In the genomic region with DNA sequence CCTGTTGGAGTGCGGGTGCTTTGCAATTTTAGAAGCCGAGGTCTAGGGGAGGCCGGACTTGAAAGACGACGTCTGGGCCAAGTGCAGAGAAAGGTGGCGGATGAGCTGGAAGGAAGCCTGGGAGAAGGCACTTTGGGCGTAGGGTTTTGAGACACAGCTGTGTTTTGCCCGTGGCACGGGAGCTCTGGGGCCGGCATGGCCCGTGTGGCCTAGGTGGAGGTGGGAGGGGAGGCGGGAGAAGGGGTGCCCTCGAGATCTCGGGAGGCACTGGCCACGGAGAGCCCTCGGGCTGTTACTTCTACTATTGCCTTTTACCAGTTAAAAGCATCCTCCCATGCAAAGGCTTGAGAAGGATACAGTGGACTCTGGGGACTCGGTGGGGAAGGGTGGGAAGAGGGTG, we compare ENCODE assay signal across 24 cellular contexts.
DNase-seq lines count a peak whose midpoint lies in the region; ATAC-seq, FAIRE-seq and TF ChIP-seq lines count a peak whose summit lies in the region.
"Had no signal": no experiment of that assay in that cellular context is flagged by ENCODE, and none has a peak within 500 bp of the region (broad histone marks: within the 10 kb centered on the region; RNA-seq: fewer than 3 reads in every experiment).

No MANE protein-coding gene starts in this region.

- H3K27me3 ChIP-seq in right cardiac atrium (ENCODE audit: control insufficient read depth, insufficient read depth) = no peaks in the 10 kb centered on the region
- H3K27me3 ChIP-seq in astrocyte (ENCODE audit: insufficient read depth, low read length) = no peaks in the 10 kb centered on the region
- H3K27me3 ChIP-seq in spleen (replicated peaks in 1 of 7) = peaks cover 0 to 54% (median 0%) of the 10 kb centered on the region in 7 donors
- H3K27me3 ChIP-seq: colonic mucosa, pancreas, vagina had no signal

- H3K27ac Mint-ChIP-seq in astrocyte (ENCODE audit: unreplicated experiment) (peak overlapping the region; percentile 98), nephron progenitor cell (no peak overlapping the region)
- no peak overlapping the region for H3K27ac Mint-ChIP-seq in activated CD4-positive, alpha-beta T cell treated with anti-CD3 and anti-CD28 coated beads, Interleukin-2, amount 10 ng/mL, durations not matched to agents 7 days and 5 days
- H3K27ac Mint-ChIP-seq: activated B cell treated with CpG ODN at 0.5 μM for 24 hours; activated naive CD4-positive, alpha-beta T cell treated with anti-CD3 and anti-CD28 coated beads, Interleukin-2, amount 50 U/mL, for 24 hours; activated T-cell treated with anti-CD3 and anti-CD28 coated beads, Interleukin-2, amount 50 U/mL, for 24 hours had no signal

- H3K4me3 ChIP-seq in right cardiac atrium (ENCODE audit: low read length) = no peak overlapping the region
- H3K4me3 ChIP-seq in astrocyte (ENCODE audit: insufficient read depth, low read depth, low read length) = peak overlapping the region; percentile 54
- H3K4me3 ChIP-seq in spleen = no peak overlapping the region
- H3K4me3 ChIP-seq: colonic mucosa, vagina had no signal

- peak overlapping the region; percentile 84 for H3K9ac ChIP-seq in astrocyte (ENCODE audit: low read length)

- TF ChIP-seq CTCF in astrocyte (IDR thresholded peaks at IDR 0.05; ENCODE audit: insufficient read depth, low read depth, low read length) (no peak), nephron progenitor cell (IDR thresholded peaks at IDR 0.05) (no peak), spleen (IDR thresholded peaks at IDR 0.05 in 8 of 11, conservative IDR thresholded peaks at IDR 0.05 in 3 of 11) (no peak)

- peak overlapping the region; percentile 88 for H3K4me2 ChIP-seq in astrocyte (ENCODE audit: low read length)

- 80% methylated on average over 17 of the region's 17 CpGs for WGBS in right cardiac atrium
- WGBS in spleen, 5 donors = 70 to 86% (median 77%) methylated on average over 17 of the region's 17 CpGs

- intact Hi-C loops in Right ventricle myocardium superior (cut with DNase I) = no loop called here
- intact Hi-C loops in right cardiac atrium (cut with DNase I) = no loop called here
- intact Hi-C loops in spleen (cut with DNase I; ENCODE audit: low total_unique reads) = no loop called here

- POLR2A ChIA-PET in activated CD4-positive, alpha-beta T cell treated with anti-CD3 and anti-CD28 coated beads, Interleukin-2, amount 10 ng/mL, durations not matched to agents 7 days and 5 days (lab: Charles Lee) = no interaction called here

- H3K9me3 Mint-ChIP-seq in astrocyte (ENCODE audit: unreplicated experiment) = peaks cover 7% of the 10 kb centered on the region
- peaks cover 27% of the 10 kb centered on the region for H3K9me3 Mint-ChIP-seq in nephron progenitor cell
- H3K9me3 Mint-ChIP-seq in activated CD4-positive, alpha-beta T cell treated with anti-CD3 and anti-CD28 coated beads, Interleukin-2, amount 10 ng/mL, durations not matched to agents 7 days and 5 days = no peaks in the 10 kb centered on the region
- H3K9me3 Mint-ChIP-seq: activated B cell treated with CpG ODN at 0.5 μM for 24 hours; activated naive CD4-positive, alpha-beta T cell treated with anti-CD3 and anti-CD28 coated beads, Interleukin-2, amount 50 U/mL, for 24 hours; activated T-cell treated with anti-CD3 and anti-CD28 coated beads, Interleukin-2, amount 50 U/mL, for 24 hours had no signal

- H3K4me1 Mint-ChIP-seq in astrocyte (ENCODE audit: low read depth, unreplicated experiment) (peaks cover 45% of the 10 kb centered on the region), nephron progenitor cell (peaks cover 80% of the 10 kb centered on the region)
- H3K4me1 Mint-ChIP-seq in activated CD4-positive, alpha-beta T cell treated with anti-CD3 and anti-CD28 coated beads, Interleukin-2, amount 10 ng/mL, durations not matched to agents 7 days and 5 days = peaks cover 9% of the 10 kb centered on the region
- H3K4me1 Mint-ChIP-seq: activated B cell treated with CpG ODN at 0.5 μM for 24 hours had no signal

- no peaks in the 10 kb centered on the region for H3K4me1 ChIP-seq in right cardiac atrium (ENCODE audit: control insufficient read depth, insufficient read depth, low read length)
- peaks cover 13% of the 10 kb centered on the region for H3K4me1 ChIP-seq in astrocyte (ENCODE audit: insufficient read depth, low read length)
- H3K4me1 ChIP-seq in spleen = peaks cover 0 to 11% (median 7%) of the 10 kb centered on the region in 6 donors
- H3K4me1 ChIP-seq: colonic mucosa, pancreas had no signal

- ATAC-seq in Right ventricle myocardium superior (ENCODE audit: poor library complexity) (peak; percentile 24), right cardiac atrium (no peak)
- ATAC-seq: activated CD8-positive, alpha-beta T cell treated with anti-CD3 and anti-CD28 coated beads, Interleukin-2, amount 10 ng/mL, durations not matched to agents 7 days and 5 days had no signal

- DNase-seq in Right ventricle myocardium superior (no peak), right cardiac atrium (no peak), astrocyte (ENCODE audit: low read depth) (no peak), nephron progenitor cell (no peak), spleen (peak; percentile 19), mesenteric fat pad (ENCODE audit: low spot score) (no peak), middle frontal gyrus (ENCODE audit: extremely low spot score, low spot score) (no peak)
- no peak for DNase-seq in activated CD4-positive, alpha-beta T cell treated with anti-CD3 and anti-CD28 coated beads, Interleukin-2, amount 10 ng/mL, durations not matched to agents 7 days and 5 days
- DNase-seq: activated B cell treated with CpG ODN at 0.5 μM for 24 hours; activated CD8-positive, alpha-beta T cell treated with anti-CD3 and anti-CD28 coated beads, Interleukin-2, amount 10 ng/mL, durations not matched to agents 7 days and 5 days; activated T-cell treated with anti-CD3 and anti-CD28 coated beads, Interleukin-2, amount 50 U/mL, for 24 hours; colonic mucosa; NCI-H1417 treated with DMSO at 0.1 percent for 48 hours; NCI-H2171; NCI-H69; pancreas; SIG-M5; stimulated activated CD8-positive, alpha-beta memory T cell treated with anti-CD3 and anti-CD28 coated beads, Interleukin-4, amount 100 ng/mL, for 48 hours; T-helper 9 cell had no signal

- H3K36me3 Mint-ChIP-seq in astrocyte (ENCODE audit: low read depth, unreplicated experiment) = peaks cover 16% of the 10 kb centered on the region
- peaks cover 12% of the 10 kb centered on the region for H3K36me3 Mint-ChIP-seq in nephron progenitor cell (ENCODE audit: low read depth)
- H3K36me3 Mint-ChIP-seq in activated CD4-positive, alpha-beta T cell treated with anti-CD3 and anti-CD28 coated beads, Interleukin-2, amount 10 ng/mL, durations not matched to agents 7 days and 5 days (ENCODE audit: low read depth) = no peaks in the 10 kb centered on the region
- H3K36me3 Mint-ChIP-seq: activated naive CD4-positive, alpha-beta T cell treated with anti-CD3 and anti-CD28 coated beads, Interleukin-2, amount 50 U/mL, for 24 hours had no signal

- H3K79me2 ChIP-seq in astrocyte (ENCODE audit: insufficient read depth, low read length) = no peaks in the 10 kb centered on the region

- H3K4me3 Mint-ChIP-seq in astrocyte (ENCODE audit: unreplicated experiment) (no peak overlapping the region), nephron progenitor cell (peak overlapping the region; percentile 1)
- no peak overlapping the region for H3K4me3 Mint-ChIP-seq in activated CD4-positive, alpha-beta T cell treated with anti-CD3 and anti-CD28 coated beads, Interleukin-2, amount 10 ng/mL, durations not matched to agents 7 days and 5 days
- H3K4me3 Mint-ChIP-seq: activated B cell treated with CpG ODN at 0.5 μM for 24 hours; activated CD8-positive, alpha-beta T cell treated with anti-CD3 and anti-CD28 coated beads, Interleukin-2, amount 10 ng/mL, durations not matched to agents 7 days and 5 days had no signal

- no peaks in the 10 kb centered on the region for H4K20me1 ChIP-seq in astrocyte (ENCODE audit: insufficient read depth, low read length)

- no peak overlapping the region for H2AFZ ChIP-seq in astrocyte (ENCODE audit: low read depth, low read length)

- H3K27me3 Mint-ChIP-seq in astrocyte (ENCODE audit: low read depth, unreplicated experiment) (no peaks in the 10 kb centered on the region), nephron progenitor cell (ENCODE audit: low read depth, poor library complexity) (peaks cover 21% of the 10 kb centered on the region)
- peaks cover 31% of the 10 kb centered on the region for H3K27me3 Mint-ChIP-seq in activated CD4-positive, alpha-beta T cell treated with anti-CD3 and anti-CD28 coated beads, Interleukin-2, amount 10 ng/mL, durations not matched to agents 7 days and 5 days

- CTCF ChIA-PET in activated CD4-positive, alpha-beta T cell treated with anti-CD3 and anti-CD28 coated beads, Interleukin-2, amount 10 ng/mL, durations not matched to agents 7 days and 5 days (lab: Charles Lee) = no interaction called here

- no peak overlapping the region for H3K27ac ChIP-seq in right cardiac atrium (ENCODE audit: low read length)
- peak overlapping the region; percentile 95 for H3K27ac ChIP-seq in astrocyte (ENCODE audit: low read depth, low read length)
- H3K27ac ChIP-seq in spleen = no peak overlapping the region
- H3K27ac ChIP-seq: C4-2B, colonic mucosa, pancreas had no signal

- no peak for FAIRE-seq in astrocyte (lab: Jason Lieb, UNC)
- FAIRE-seq: A549, G401.6, pancreas had no signal

- TF ChIP-seq POLR2A in spleen (IDR thresholded peaks at IDR 0.05) = no peak

- H3K9me3 ChIP-seq in right cardiac atrium (ENCODE audit: control insufficient read depth, low read length) (no peaks in the 10 kb centered on the region), astrocyte (ENCODE audit: insufficient read depth, low read depth, low read length) (no peaks in the 10 kb centered on the region), spleen (no peaks in the 10 kb centered on the region)
- H3K9me3 ChIP-seq: A549, colonic mucosa, pancreas, vagina had no signal

- H3K36me3 ChIP-seq in astrocyte (ENCODE audit: insufficient read depth, low read length) (no peaks in the 10 kb centered on the region), spleen (no peaks in the 10 kb centered on the region)
- H3K36me3 ChIP-seq: colonic mucosa, pancreas, vagina had no signal
